ENCODE assay signal across 1 cellular context in genomic region chr17:56831364-56832095, GRCh38.
TF ChIP-seq lines count a peak whose summit lies in the region.

No MANE protein-coding gene starts in this region.

TF ChIP-seq in IMR-90, 13 proteins besides CTCF, POLR2A, EP300 and RAD21:
- TF ChIP-seq, protein P1, sequence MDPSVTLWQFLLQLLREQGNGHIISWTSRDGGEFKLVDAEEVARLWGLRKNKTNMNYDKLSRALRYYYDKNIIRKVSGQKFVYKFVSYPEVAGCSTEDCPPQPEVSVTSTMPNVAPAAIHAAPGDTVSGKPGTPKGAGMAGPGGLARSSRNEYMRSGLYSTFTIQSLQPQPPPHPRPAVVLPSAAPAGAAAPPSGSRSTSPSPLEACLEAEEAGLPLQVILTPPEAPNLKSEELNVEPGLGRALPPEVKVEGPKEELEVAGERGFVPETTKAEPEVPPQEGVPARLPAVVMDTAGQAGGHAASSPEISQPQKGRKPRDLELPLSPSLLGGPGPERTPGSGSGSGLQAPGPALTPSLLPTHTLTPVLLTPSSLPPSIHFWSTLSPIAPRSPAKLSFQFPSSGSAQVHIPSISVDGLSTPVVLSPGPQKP (IDR thresholded peaks at IDR 0.05; ENCODE audit: borderline replicate concordance, low read depth, low read length) = no peak
- TF ChIP-seq MAFK (IDR thresholded peaks at IDR 0.05; ENCODE audit: low read depth, low read length) = peak; percentile 59; the same call in 1 of the 2 replicates
